Comparison of ENCODE assay signal across 10 cellular contexts in genomic region chr16:10749680-10750035, GRCh38. TPM values are rescaled to one million over a fixed set of nuclear protein-coding genes. Genes with fewer than 3 reads are reported as not detected.
DNase-seq lines count a peak whose midpoint lies in the region; ATAC-seq and TF ChIP-seq lines count a peak whose summit lies in the region.
"Had no signal": no experiment of that assay in that cellular context is flagged by ENCODE, and none has a peak within 500 bp of the region (broad histone marks: within the 10 kb centered on the region; RNA-seq: fewer than 3 reads in every experiment).

No MANE protein-coding gene starts in this region.

- H3K9me2 ChIP-seq in SK-N-SH, result no peaks in the 10 kb centered on the region

- POLR2A ChIA-PET in SK-N-SH (lab: Yijun Ruan, JAX), result no interaction called here

- 58% methylated on average over 3 of the region's 4 CpGs for WGBS in SK-N-SH (ENCODE audit: low lambda C conversion rate)
- 67 to 71% methylated on average over 4 of the region's 4 CpGs for WGBS in heart right ventricle, 2 donors

- H3K9me3 ChIP-seq in SK-N-SH (no peaks in the 10 kb centered on the region), heart right ventricle (no peaks in the 10 kb centered on the region)

- no peak overlapping the region for H3K27ac Mint-ChIP-seq in activated naive CD4-positive, alpha-beta T cell treated with anti-CD3 and anti-CD28 coated beads for 36 hours
- H3K27ac Mint-ChIP-seq: memory B cell had no signal

- ATAC-seq in heart right ventricle (peak in 7 of 8 donors; percentile 5 to 60 (median 33)), HG03159 (IDR thresholded peaks at IDR 0.05; ENCODE audit: unreplicated experiment) (no peak)

- no peaks in the 10 kb centered on the region for H4K20me1 ChIP-seq in SK-N-SH (ENCODE audit: insufficient read depth)

- H3K27me3 ChIP-seq in SK-N-SH (ENCODE audit: insufficient read depth), result no peaks in the 10 kb centered on the region
- no peaks in the 10 kb centered on the region for H3K27me3 ChIP-seq in heart right ventricle

- peaks cover 7% of the 10 kb centered on the region for H3K79me2 ChIP-seq in SK-N-SH (ENCODE audit: insufficient read depth)

- H2AFZ ChIP-seq in SK-N-SH (ENCODE audit: low read depth), result no peak overlapping the region

- H3K9me3 Mint-ChIP-seq in activated naive CD4-positive, alpha-beta T cell treated with anti-CD3 and anti-CD28 coated beads for 36 hours, result no peaks in the 10 kb centered on the region
- H3K9me3 Mint-ChIP-seq: central memory CD8-positive, alpha-beta T cell; memory B cell had no signal

- H3F3A ChIP-seq in SK-N-SH (replicated peaks; ENCODE audit: insufficient read depth), result peaks cover 7% of the 10 kb centered on the region

- H3K4me1 ChIP-seq in SK-N-SH (ENCODE audit: control insufficient read depth in 1 of 2, insufficient read depth in 2 of 2, low read depth in 1 of 2, low read length in 1 of 2) (peaks cover 7 to 38% of the 10 kb centered on the region in 2 experiments; a peak in 3 of 4 replicates), heart right ventricle (peaks cover 4 to 77% (median 34%) of the 10 kb centered on the region in 9 donors)

- no peak overlapping the region for H3K9ac ChIP-seq in SK-N-SH

- TF ChIP-seq RAD21 in SK-N-SH (IDR thresholded peaks at IDR 0.05; ENCODE audit: low read length), result no peak

- intact Hi-C loops in activated naive CD4-positive, alpha-beta T cell treated with anti-CD3 and anti-CD28 coated beads for 36 hours (cut with micrococcal nuclease), result loop anchor here (10.0 kb wide), 4 partner anchors 345 to 1335 kb away; partner anchors contain the start of gene SOCS1
- intact Hi-C loops in heart right ventricle (cut with DNase I), result loop anchor here in 3 of 10 donors (5.0 to 10.0 kb wide), 3 partner anchors 75 to 168 kb away; no protein-coding TSS in a partner anchor

- H3K27ac ChIP-seq in SK-N-SH (ENCODE audit: low read depth in 2 of 2, low read length in 1 of 2) (peak overlapping the region; percentile 25 to 63; a peak in 3 of 4 replicates), heart right ventricle (peak overlapping the region in 8 of 10 donors; percentile 2 to 78 (median 56))

- no peak overlapping the region for H3K4me2 ChIP-seq in SK-N-SH

- peak; percentile 19 for DNase-seq in activated naive CD4-positive, alpha-beta T cell treated with anti-CD3 and anti-CD28 coated beads for 36 hours
- no peak for DNase-seq in activated naive CD4-positive, alpha-beta T cell (lab: John Stamatoyannopoulos, UW)
- DNase-seq in SK-N-SH (no peak), heart right ventricle (peak in 1 of 2 donors; percentile 24), stromal cell of bone marrow (ENCODE audit: low read depth) (peak; percentile 41), COLO829 (ENCODE audit: low spot score) (no peak), superior temporal gyrus (ENCODE audit: extremely low spot score) (no peak)

- no peak overlapping the region for H3K4me3 ChIP-seq in SK-N-SH (ENCODE audit: low read depth in 2 of 2, low read length in 1 of 2)
- H3K4me3 ChIP-seq in heart right ventricle, result no peak overlapping the region

- TF ChIP-seq CTCF in SK-N-SH (IDR thresholded peaks at IDR 0.05) (no peak), heart right ventricle (IDR thresholded peaks at IDR 0.05) (no peak)

- peaks cover 8% of the 10 kb centered on the region for H3K36me3 Mint-ChIP-seq in activated naive CD4-positive, alpha-beta T cell treated with anti-CD3 and anti-CD28 coated beads for 36 hours (ENCODE audit: low read depth)

- H3K36me3 ChIP-seq in SK-N-SH (replicated peaks in 1 of 2; ENCODE audit: control insufficient read depth in 1 of 2, insufficient read depth in 2 of 2, low read length in 1 of 2) (peaks cover 4 to 23% of the 10 kb centered on the region in 2 experiments), heart right ventricle (peaks cover 0 to 85% (median 16%) of the 10 kb centered on the region in 9 donors)

- H3K27me3 Mint-ChIP-seq in activated naive CD4-positive, alpha-beta T cell treated with anti-CD3 and anti-CD28 coated beads for 36 hours (ENCODE audit: low read depth), result no peaks in the 10 kb centered on the region
- H3K27me3 Mint-ChIP-seq: central memory CD8-positive, alpha-beta T cell; memory B cell had no signal

- H3K4me3 Mint-ChIP-seq in activated naive CD4-positive, alpha-beta T cell treated with anti-CD3 and anti-CD28 coated beads for 36 hours, result no peak overlapping the region
- H3K4me3 Mint-ChIP-seq: central memory CD8-positive, alpha-beta T cell; memory B cell had no signal

- peaks cover 31% of the 10 kb centered on the region for H3K4me1 Mint-ChIP-seq in activated naive CD4-positive, alpha-beta T cell treated with anti-CD3 and anti-CD28 coated beads for 36 hours (ENCODE audit: low read depth)

- TF ChIP-seq EP300 in SK-N-SH (IDR thresholded peaks at IDR 0.05; ENCODE audit: borderline replicate concordance in 1 of 2, low read depth in 1 of 2, low read length in 1 of 2), result no peak

- CTCF ChIA-PET in activated naive CD4-positive, alpha-beta T cell treated with anti-CD3 and anti-CD28 coated beads for 36 hours (lab: Charles Lee), result interaction anchor here (0.6 to 0.7 kb wide), 2 partner anchors 21 to 239 kb away, joined by 3 read pairs; no protein-coding TSS in a partner anchor
- CTCF ChIA-PET in SK-N-SH (lab: Yijun Ruan, JAX), result interaction anchor here (1.4 to 4.8 kb wide), 2 partner anchors 168 to 235 kb away, joined by 7 to 29 read pairs; no protein-coding TSS in a partner anchor

TF ChIP-seq in SK-N-SH, 30 proteins besides CTCF, POLR2A, EP300 and RAD21:
- TF ChIP-seq ZBTB33 (IDR thresholded peaks at IDR 0.05; ENCODE audit: borderline replicate concordance, low read depth), result no peak
- no peak for TF ChIP-seq FOSL2 (IDR thresholded peaks at IDR 0.05; ENCODE audit: borderline replicate concordance, low read depth)
- no peak for TF ChIP-seq POLR2AphosphoS5 (IDR thresholded peaks at IDR 0.05; ENCODE audit: low read depth, low read length)
- TF ChIP-seq GATA2 (CRISPR knock-in tag; IDR thresholded peaks at IDR 0.05), result no peak
- no peak for TF ChIP-seq FOXJ3 (CRISPR knock-in tag; IDR thresholded peaks at IDR 0.05)
- TF ChIP-seq MAX (IDR thresholded peaks at IDR 0.05; ENCODE audit: low read depth), result no peak
- no peak for TF ChIP-seq CHD2 (IDR thresholded peaks at IDR 0.05; ENCODE audit: low read length, partially characterized antibody)
- TF ChIP-seq RCOR1 (IDR thresholded peaks at IDR 0.05; ENCODE audit: low read length), result no peak
- no peak for TF ChIP-seq ELF1 (IDR thresholded peaks at IDR 0.05)
- TF ChIP-seq JUND (IDR thresholded peaks at IDR 0.05), result no peak
- TF ChIP-seq SMC3 (IDR thresholded peaks at IDR 0.05; ENCODE audit: low read depth, low read length), result no peak

RNA-seq across cellular contexts. Expression of gene NUBP1, which starts 6.0 kb away (rescaled TPM):
- 10 to 100 TPM; 22.3 to 23.0 TPM for total RNA-seq in activated naive CD4-positive, alpha-beta T cell treated with anti-CD3 and anti-CD28 coated beads for 36 hours
- 40.7 and 49.8 TPM in 2 replicates for polyA plus RNA-seq in SK-N-SH (2012; rRNA removed)
- 40.5 and 41.4 TPM in 2 replicates for polyA plus RNA-seq in SK-N-SH (2012; cell fraction: cytosol; rRNA removed)
- 19.7 and 25.3 TPM in 2 replicates for polyA plus RNA-seq in SK-N-SH (2012; cell fraction: nucleus; rRNA removed)
- total RNA-seq in heart right ventricle, result 10 to 100 TPM; 44.1 to 57.1 (median 50.3) TPM
- polyA plus RNA-seq in heart right ventricle, result 10 to 100 TPM; 54.5 to 82.1 TPM

RNA-seq across cellular contexts. Expression of gene TEKT5, which starts 54.9 kb away (rescaled TPM):
- under 1 TPM in 1 of 2 experiments, not detected in 1; 0.15 TPM for total RNA-seq in activated naive CD4-positive, alpha-beta T cell treated with anti-CD3 and anti-CD28 coated beads for 36 hours
- polyA plus RNA-seq in SK-N-SH (2012; rRNA removed), result not detected in 2 replicates
- polyA plus RNA-seq in SK-N-SH (2012; cell fraction: cytosol; rRNA removed), result 0.04 and 0.09 TPM in 2 replicates
- 0.31 and 0.33 TPM in 2 replicates for polyA plus RNA-seq in SK-N-SH (2012; cell fraction: nucleus; rRNA removed)
- under 1 TPM in 2 of 10 donors, not detected in 8; 0.59 to 0.69 TPM for total RNA-seq in heart right ventricle
- not detected for polyA plus RNA-seq in heart right ventricle

Comparison
In these comparisons a context has a peak if more than half of its experiments do, and no peak if none do; other contexts are left out.
1. DNase-seq: peak in activated naive CD4-positive, alpha-beta T cell treated with anti-CD3 and anti-CD28 coated beads for 36 hours (single experiment) and stromal cell of bone marrow (single experiment); none in activated naive CD4-positive, alpha-beta T cell (0 of 4), SK-N-SH (single experiment), COLO829 (single experiment) and superior temporal gyrus (single experiment).